Comparison of ENCODE assay signal across 6 cellular contexts in genomic region chr2:48596751-48597150, GRCh38. TPM values are rescaled to one million over a fixed set of nuclear protein-coding genes. Genes with fewer than 3 reads are reported as not detected.
"Had no signal": no experiment of that assay in that cellular context is flagged by ENCODE, and none has a peak within 500 bp of the region (broad histone marks: within the 10 kb centered on the region; RNA-seq: fewer than 3 reads in every experiment).

No MANE protein-coding gene starts in this region.

RNA-seq across cellular contexts. Expression of gene GTF2A1L, which starts 20.9 kb away (rescaled TPM):
- total RNA-seq: OCI-LY7, PC-3, PC-9, Right ventricle myocardium inferior, Right ventricle myocardium superior, SK-MEL-5 had no signal
